8 cellular contexts compared by ENCODE assay signal in the genomic region with DNA sequence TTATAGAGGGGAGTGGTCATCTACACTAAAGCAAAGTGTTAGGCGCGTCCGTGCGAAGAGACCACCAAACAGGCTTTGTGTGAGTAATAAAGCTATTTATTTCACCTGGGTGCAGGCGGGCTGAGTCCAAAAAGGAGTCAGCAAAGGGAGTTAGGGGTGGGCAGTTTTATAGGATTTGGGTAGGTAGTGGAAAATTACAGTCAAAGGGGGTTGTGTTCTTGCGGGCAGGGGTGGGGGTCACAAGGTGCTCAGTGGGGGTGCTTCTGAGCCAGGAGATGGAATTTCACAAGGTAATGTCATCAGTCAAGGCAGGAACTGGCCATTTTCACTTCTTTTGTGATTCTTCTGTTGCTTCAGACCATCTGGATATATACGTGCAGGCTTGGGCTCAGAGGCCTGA. TPM values are rescaled to one million over a fixed set of nuclear protein-coding genes. Genes with fewer than 3 reads are reported as not detected.
DNase-seq lines count a peak whose midpoint lies in the region; ATAC-seq, FAIRE-seq and TF ChIP-seq lines count a peak whose summit lies in the region.

No MANE protein-coding gene starts in this region.

- H3K27me3 Mint-ChIP-seq in activated T-cell treated with anti-CD3 and anti-CD28 coated beads, Interleukin-2, amount 50 U/mL, for 4 hours (ENCODE audit: low read depth), result no peaks in the 10 kb centered on the region

- CTCF ChIA-PET in HepG2 (lab: Yijun Ruan, JAX; ENCODE audit: low intra/inter-chr PET ratio, low total read pairs), result no interaction called here

- H3K4me3 ChIP-seq in adrenal gland (peak overlapping the region in 2 of 4 donors; percentile 72 to 100), HepG2 (replicated peaks in 1 of 3; ENCODE audit: insufficient read depth in 1 of 3, low read depth in 2 of 3, low read length in 3 of 3) (peak overlapping the region; percentile 82 to 93 (median 91)), tibial nerve (peak overlapping the region; percentile 88 to 96 (median 92))

- H3K36me3 ChIP-seq in adrenal gland (replicated peaks in 1 of 2) (peaks cover 0 to 42% of the 10 kb centered on the region in 2 donors), HepG2 (replicated peaks in 1 of 2; ENCODE audit: control insufficient read depth in 1 of 2, insufficient read depth in 2 of 2, low read length in 2 of 2) (peaks cover 0 to 31% of the 10 kb centered on the region in 2 experiments; a peak in 3 of 5 replicates), tibial nerve (peaks cover 5 to 44% (median 10%) of the 10 kb centered on the region in 3 donors)

- no TSS peak for BruUV-seq in HepG2 (replicated peaks; lab: Mats Ljungman, UMichigan)

- in situ Hi-C loops in HepG2 (cut with HindIII; ENCODE audit: extremely low pct_ligation_motif_present, low pct_unique_long_range_greater_than_20kb) (no loop called here), GM13976 (cut with MboI; ENCODE audit: low sequenced_read_pairs, unreplicated experiment) (no loop called here)

- H3K4me3 Mint-ChIP-seq in activated T-cell treated with anti-CD3 and anti-CD28 coated beads, Interleukin-2, amount 50 U/mL, for 4 hours, result peak overlapping the region; percentile 99

- H3K4me1 Mint-ChIP-seq in activated T-cell treated with anti-CD3 and anti-CD28 coated beads, Interleukin-2, amount 50 U/mL, for 4 hours (ENCODE audit: low read depth), result peaks cover 47% of the 10 kb centered on the region

- H3K27ac ChIP-seq in adrenal gland, result peak overlapping the region in 4 of 5 donors; percentile 91 to 98 (median 96)
- peak overlapping the region; percentile 86 for H3K27ac ChIP-seq in HepG2 (ENCODE audit: extremely low read length, insufficient read depth, low read length)
- H3K27ac ChIP-seq in tibial nerve, result peak overlapping the region in 2 of 4 donors; percentile 96 to 97

- no peak for TF ChIP-seq RAD21 in HepG2 (CRISPR knock-in tag; IDR thresholded peaks at IDR 0.05)

- TF ChIP-seq CTCF in adrenal gland (IDR thresholded peaks at IDR 0.05) (no peak), HepG2 (CRISPR knock-in tag; IDR thresholded peaks at IDR 0.05) (no peak), tibial nerve (IDR thresholded peaks at IDR 0.05) (no peak), GM13976 (IDR thresholded peaks at IDR 0.05; ENCODE audit: borderline replicate concordance, control extremely low read depth, extremely low read depth, insufficient read depth, missing control alignments) (no peak)

- TF ChIP-seq POLR2A in adrenal gland (IDR thresholded peaks at IDR 0.05), result peak in 1 of 2 donors; percentile 9
- no peak for TF ChIP-seq POLR2A in HepG2 (IDR thresholded peaks at IDR 0.05; ENCODE audit: insufficient read depth in 1 of 2, low read depth in 2 of 2, low read length in 2 of 2)
- TF ChIP-seq POLR2A in tibial nerve (IDR thresholded peaks at IDR 0.05), result no peak

- no peak for TF ChIP-seq EP300 in HepG2 (IDR thresholded peaks at IDR 0.05; ENCODE audit: low read depth in 2 of 2, low read length in 2 of 2)
- no peak for TF ChIP-seq EP300 in HepG2 (CRISPR knock-in tag; IDR thresholded peaks at IDR 0.05; ENCODE audit: borderline replicate concordance)
- TF ChIP-seq EP300 in tibial nerve (IDR thresholded peaks at IDR 0.05), result no peak

- H3K27me3 ChIP-seq in adrenal gland (no peaks in the 10 kb centered on the region), HepG2 (ENCODE audit: control insufficient read depth in 1 of 2, insufficient read depth in 2 of 2, low read length in 2 of 2) (no peaks in the 10 kb centered on the region; a peak in 1 of 5 replicates), tibial nerve (no peaks in the 10 kb centered on the region)

- H3K4me2 ChIP-seq in HepG2 (ENCODE audit: low read depth, low read length), result peak overlapping the region; percentile 72

- H2AFZ ChIP-seq in HepG2 (ENCODE audit: low read length), result no peak overlapping the region

- no peak for DNase-seq in activated T-cell treated with anti-CD3 and anti-CD28 coated beads, Interleukin-2, amount 50 U/mL, for 4 hours
- DNase-seq in activated T-cell treated with anti-CD3 and anti-CD28 coated beads, Interleukin-2, amount 50 U/mL, for 1 hour, result no peak
- no peak for DNase-seq in adrenal gland
- no peak for DNase-seq in HepG2 (ENCODE audit: low spot score)
- DNase-seq in tibial nerve (ENCODE audit: low spot score in 2 of 2), result no peak
- no peak for DNase-seq in GM13976 (ENCODE audit: low spot score)
- no peak for DNase-seq in AG20443 (ENCODE audit: low spot score)

- POLR2A ChIA-PET in HepG2 (lab: Yijun Ruan, JAX), result no interaction called here

- peaks cover 8% of the 10 kb centered on the region for H4K20me1 ChIP-seq in HepG2 (ENCODE audit: insufficient read depth, low read length)

- peak overlapping the region; percentile 98 for H3K9ac ChIP-seq in HepG2 (ENCODE audit: insufficient read depth, low read depth, low read length)

- intact Hi-C loops in adrenal gland (cut with DNase I), result loop anchor here in 1 of 2 donors (10.0 kb wide), 1 partner anchor 50 kb away; the partner anchor contains the start of genes CHP1 and EXD1
- intact Hi-C loops in HepG2 (cut with micrococcal nuclease; ENCODE audit: unreplicated experiment), result no loop called here

- ATAC-seq in activated T-cell treated with anti-CD3 and anti-CD28 coated beads, Interleukin-2, amount 50 U/mL, for 4 hours, result no peak
- ATAC-seq in HepG2, result no peak
- ATAC-seq in HG03135 (IDR thresholded peaks at IDR 0.05; ENCODE audit: unreplicated experiment), result no peak

- peaks cover 29% of the 10 kb centered on the region for H3K36me3 Mint-ChIP-seq in activated T-cell treated with anti-CD3 and anti-CD28 coated beads, Interleukin-2, amount 50 U/mL, for 4 hours (ENCODE audit: insufficient read depth)

- peaks cover 47% of the 10 kb centered on the region for H3K79me2 ChIP-seq in HepG2 (ENCODE audit: insufficient read depth, low read length)

- H3K9me3 ChIP-seq in adrenal gland (replicated peaks in 1 of 3) (no peaks in the 10 kb centered on the region), HepG2 (ENCODE audit: low read length) (no peaks in the 10 kb centered on the region), tibial nerve (no peaks in the 10 kb centered on the region)

- peaks cover 39 to 46% of the 10 kb centered on the region in 2 donors for H3K4me1 ChIP-seq in adrenal gland (replicated peaks in 1 of 2)
- peaks cover 63% of the 10 kb centered on the region for H3K4me1 ChIP-seq in HepG2 (ENCODE audit: insufficient read depth, low read length)
- peaks cover 0 to 37% (median 14%) of the 10 kb centered on the region in 4 donors for H3K4me1 ChIP-seq in tibial nerve

- no peak for FAIRE-seq in HepG2 (lab: Jason Lieb, UNC)

- H3K9me3 Mint-ChIP-seq in activated T-cell treated with anti-CD3 and anti-CD28 coated beads, Interleukin-2, amount 50 U/mL, for 4 hours, result no peaks in the 10 kb centered on the region

- WGBS in adrenal gland, 4 donors, result 31 to 46% (median 33%) methylated on average over 7 of the region's 7 CpGs
- WGBS in HepG2 (ENCODE audit: low lambda C conversion rate), result 14% methylated on average over 7 of the region's 7 CpGs
- 37 to 40% methylated on average over 7 of the region's 7 CpGs for WGBS in tibial nerve, 2 donors

RNA-seq across cellular contexts. Expression of gene OIP5, which starts 47.1 kb away (rescaled TPM):
- total RNA-seq in activated T-cell treated with anti-CD3 and anti-CD28 coated beads, Interleukin-2, amount 50 U/mL, for 4 hours, result 10 to 100 TPM in 1 of 3 donors, 1 to 10 TPM in 2; 8.5 to 10.2 (median 9.5) TPM
- total RNA-seq in adrenal gland, result 1 to 10 TPM in 7 of 8 donors, under 1 TPM in 1; 0.28 to 8.2 (median 2.7) TPM
- polyA plus RNA-seq in adrenal gland, result 1 to 10 TPM in 2 of 3 donors, under 1 TPM in 1; 0.57 to 1.9 (median 1.1) TPM
- 38.0 and 39.1 TPM in 2 replicates for total RNA-seq in HepG2 (2016; rRNA removed; fragmentation: Illumina TruSeq; extraction: Trizol)
- 8.0 and 10.0 TPM in 2 replicates for total RNA-seq in HepG2 (2016; cell fraction: cytosol; rRNA removed; fragmentation: Illumina TruSeq; extraction: Trizol; ENCODE audit: low read depth)
- total RNA-seq in HepG2 (2016; cell fraction: insoluble cytoplasmic fraction; rRNA removed; fragmentation: Illumina TruSeq; extraction: Trizol), result 38.9 and 40.8 TPM in 2 replicates
- 16.7 and 17.4 TPM in 2 replicates for total RNA-seq in HepG2 (2016; cell fraction: membrane; rRNA removed; fragmentation: Illumina TruSeq; extraction: Trizol)
- 15.8 and 16.7 TPM in 2 replicates for total RNA-seq in HepG2 (2016; cell fraction: nucleus; rRNA removed; fragmentation: Illumina TruSeq; extraction: Trizol)
- 5.5 and 10.7 TPM in 2 replicates for polyA plus RNA-seq in HepG2 (2011; rRNA removed)
- 6.3 and 12.4 TPM in 2 replicates for polyA plus RNA-seq in HepG2 (2011; cell fraction: cytosol; rRNA removed)
- 2.1 and 4.8 TPM in 2 replicates for polyA plus RNA-seq in HepG2 (2011; cell fraction: nucleus; rRNA removed)
- 3.6 and 9.4 TPM in 2 replicates for polyA plus RNA-seq in HepG2 (2012)
- 7.6 and 9.8 TPM in 2 replicates for polyA plus RNA-seq in HepG2 (2016; cell fraction: cytosol; fragmentation: Illumina TruSeq; extraction: Trizol; ENCODE audit: low read depth)
- polyA plus RNA-seq in HepG2 (2016; cell fraction: insoluble cytoplasmic fraction; fragmentation: Illumina TruSeq; extraction: Trizol; ENCODE audit: low read depth), result 32.4 and 36.3 TPM in 2 replicates
- 12.1 and 12.9 TPM in 2 replicates for polyA plus RNA-seq in HepG2 (2016; cell fraction: membrane; fragmentation: Illumina TruSeq; extraction: Trizol; ENCODE audit: low read depth)
- polyA plus RNA-seq in HepG2 (2016; cell fraction: nucleus; fragmentation: Illumina TruSeq; extraction: Trizol; ENCODE audit: insufficient read depth, low read depth), result 19.0 and 19.7 TPM in 2 replicates
- 6.3 and 25.7 TPM in 2 replicates for polyA minus RNA-seq in HepG2 (2011; rRNA and poly(A)+ RNA removed; ENCODE audit: low replicate concordance)
- polyA minus RNA-seq in HepG2 (2011; cell fraction: cytosol; rRNA and poly(A)+ RNA removed), result 3.9 and 7.8 TPM in 2 replicates
- 3.6 and 4.9 TPM in 2 replicates for polyA minus RNA-seq in HepG2 (2011; cell fraction: nucleus; rRNA and poly(A)+ RNA removed)
- total RNA-seq in tibial nerve, result 1 to 10 TPM in 3 of 4 donors, not detected in 1; 1.2 to 2.7 (median 1.7) TPM

RNA-seq across cellular contexts. Expression of gene NUSAP1, which starts 47.4 kb away (rescaled TPM):
- 10 to 100 TPM; 10.1 to 19.0 (median 18.5) TPM for total RNA-seq in activated T-cell treated with anti-CD3 and anti-CD28 coated beads, Interleukin-2, amount 50 U/mL, for 4 hours
- 10 to 100 TPM in 7 of 8 donors, 1 to 10 TPM in 1; 6.5 to 74.3 (median 27.7) TPM for total RNA-seq in adrenal gland
- polyA plus RNA-seq in adrenal gland, result 10 to 100 TPM; 12.8 to 19.5 (median 18.6) TPM
- 106 and 162 TPM in 2 replicates for total RNA-seq in HepG2 (2016; rRNA removed; fragmentation: Illumina TruSeq; extraction: Trizol)
- 19.7 and 25.0 TPM in 2 replicates for total RNA-seq in HepG2 (2016; cell fraction: cytosol; rRNA removed; fragmentation: Illumina TruSeq; extraction: Trizol; ENCODE audit: low read depth)
- total RNA-seq in HepG2 (2016; cell fraction: insoluble cytoplasmic fraction; rRNA removed; fragmentation: Illumina TruSeq; extraction: Trizol), result 118 and 174 TPM in 2 replicates
- 24.3 and 25.6 TPM in 2 replicates for total RNA-seq in HepG2 (2016; cell fraction: membrane; rRNA removed; fragmentation: Illumina TruSeq; extraction: Trizol)
- 99.9 and 110 TPM in 2 replicates for total RNA-seq in HepG2 (2016; cell fraction: nucleus; rRNA removed; fragmentation: Illumina TruSeq; extraction: Trizol)
- 38.6 and 59.5 TPM in 2 replicates for polyA plus RNA-seq in HepG2 (2011; rRNA removed)
- 24.1 and 33.2 TPM in 2 replicates for polyA plus RNA-seq in HepG2 (2011; cell fraction: cytosol; rRNA removed)
- polyA plus RNA-seq in HepG2 (2011; cell fraction: nucleus; rRNA removed), result 44.2 and 78.6 TPM in 2 replicates
- polyA plus RNA-seq in HepG2 (2012), result 24.1 and 45.2 TPM in 2 replicates
- polyA plus RNA-seq in HepG2 (2016; cell fraction: cytosol; fragmentation: Illumina TruSeq; extraction: Trizol; ENCODE audit: low read depth), result 4.8 and 5.5 TPM in 2 replicates
- polyA plus RNA-seq in HepG2 (2016; cell fraction: insoluble cytoplasmic fraction; fragmentation: Illumina TruSeq; extraction: Trizol; ENCODE audit: low read depth), result 145 and 155 TPM in 2 replicates
- 11.6 and 13.5 TPM in 2 replicates for polyA plus RNA-seq in HepG2 (2016; cell fraction: membrane; fragmentation: Illumina TruSeq; extraction: Trizol; ENCODE audit: low read depth)
- polyA plus RNA-seq in HepG2 (2016; cell fraction: nucleus; fragmentation: Illumina TruSeq; extraction: Trizol; ENCODE audit: insufficient read depth, low read depth), result 118 and 119 TPM in 2 replicates
- polyA minus RNA-seq in HepG2 (2011; rRNA and poly(A)+ RNA removed; ENCODE audit: low replicate concordance), result 33.6 and 331 TPM in 2 replicates
- 11.1 and 19.5 TPM in 2 replicates for polyA minus RNA-seq in HepG2 (2011; cell fraction: cytosol; rRNA and poly(A)+ RNA removed)
- 72.7 and 75.4 TPM in 2 replicates for polyA minus RNA-seq in HepG2 (2011; cell fraction: nucleus; rRNA and poly(A)+ RNA removed)
- total RNA-seq in tibial nerve, result 10 to 100 TPM in 1 of 4 donors, 1 to 10 TPM in 2, under 1 TPM in 1; 0.39 to 21.0 (median 2.5) TPM

RNA-seq across cellular contexts. Expression of gene CHP1, which starts 54.2 kb away (rescaled TPM):
- 10 to 100 TPM; 43.2 to 53.3 (median 46.7) TPM for total RNA-seq in activated T-cell treated with anti-CD3 and anti-CD28 coated beads, Interleukin-2, amount 50 U/mL, for 4 hours
- total RNA-seq in adrenal gland, result 100 to 1,000 TPM; 162 to 387 (median 187) TPM
- polyA plus RNA-seq in adrenal gland, result 100 to 1,000 TPM in 1 of 3 donors, 10 to 100 TPM in 2; 39.7 to 162 (median 40.5) TPM
- 76.4 and 111 TPM in 2 replicates for total RNA-seq in HepG2 (2016; rRNA removed; fragmentation: Illumina TruSeq; extraction: Trizol)
- total RNA-seq in HepG2 (2016; cell fraction: cytosol; rRNA removed; fragmentation: Illumina TruSeq; extraction: Trizol; ENCODE audit: low read depth), result 15.1 and 16.0 TPM in 2 replicates
- total RNA-seq in HepG2 (2016; cell fraction: insoluble cytoplasmic fraction; rRNA removed; fragmentation: Illumina TruSeq; extraction: Trizol), result 75.0 and 101 TPM in 2 replicates
- total RNA-seq in HepG2 (2016; cell fraction: membrane; rRNA removed; fragmentation: Illumina TruSeq; extraction: Trizol), result 70.4 and 71.1 TPM in 2 replicates
- total RNA-seq in HepG2 (2016; cell fraction: nucleus; rRNA removed; fragmentation: Illumina TruSeq; extraction: Trizol), result 31.5 and 40.8 TPM in 2 replicates
- polyA plus RNA-seq in HepG2 (2011; rRNA removed), result 43.4 and 49.6 TPM in 2 replicates
- polyA plus RNA-seq in HepG2 (2011; cell fraction: cytosol; rRNA removed), result 28.8 and 41.5 TPM in 2 replicates
- polyA plus RNA-seq in HepG2 (2011; cell fraction: nucleus; rRNA removed), result 7.9 and 12.2 TPM in 2 replicates
- 36.9 and 37.1 TPM in 2 replicates for polyA plus RNA-seq in HepG2 (2012)
- 12.6 and 13.2 TPM in 2 replicates for polyA plus RNA-seq in HepG2 (2016; cell fraction: cytosol; fragmentation: Illumina TruSeq; extraction: Trizol; ENCODE audit: low read depth)
- 98.0 and 106 TPM in 2 replicates for polyA plus RNA-seq in HepG2 (2016; cell fraction: insoluble cytoplasmic fraction; fragmentation: Illumina TruSeq; extraction: Trizol; ENCODE audit: low read depth)
- 44.2 and 48.2 TPM in 2 replicates for polyA plus RNA-seq in HepG2 (2016; cell fraction: membrane; fragmentation: Illumina TruSeq; extraction: Trizol; ENCODE audit: low read depth)
- polyA plus RNA-seq in HepG2 (2016; cell fraction: nucleus; fragmentation: Illumina TruSeq; extraction: Trizol; ENCODE audit: insufficient read depth, low read depth), result 52.2 and 55.5 TPM in 2 replicates
- polyA minus RNA-seq in HepG2 (2011; rRNA and poly(A)+ RNA removed; ENCODE audit: low replicate concordance), result 53.5 and 120 TPM in 2 replicates
- 49.6 and 77.6 TPM in 2 replicates for polyA minus RNA-seq in HepG2 (2011; cell fraction: cytosol; rRNA and poly(A)+ RNA removed)
- polyA minus RNA-seq in HepG2 (2011; cell fraction: nucleus; rRNA and poly(A)+ RNA removed), result 13.8 and 19.5 TPM in 2 replicates
- total RNA-seq in tibial nerve, result 100 to 1,000 TPM in 3 of 4 donors, 10 to 100 TPM in 1; 77.9 to 168 (median 132) TPM

RNA-seq across cellular contexts. Expression of gene EXD1, which starts 54.7 kb away (rescaled TPM):
- total RNA-seq in activated T-cell treated with anti-CD3 and anti-CD28 coated beads, Interleukin-2, amount 50 U/mL, for 4 hours, result not detected
- not detected for total RNA-seq in adrenal gland
- polyA plus RNA-seq in adrenal gland, result not detected
- total RNA-seq in HepG2 (2016; rRNA removed; fragmentation: Illumina TruSeq; extraction: Trizol), result not detected in 2 replicates
- total RNA-seq in HepG2 (2016; cell fraction: cytosol; rRNA removed; fragmentation: Illumina TruSeq; extraction: Trizol; ENCODE audit: low read depth), result not detected in 2 replicates
- total RNA-seq in HepG2 (2016; cell fraction: insoluble cytoplasmic fraction; rRNA removed; fragmentation: Illumina TruSeq; extraction: Trizol), result not detected in 2 replicates
- total RNA-seq in HepG2 (2016; cell fraction: membrane; rRNA removed; fragmentation: Illumina TruSeq; extraction: Trizol), result not detected in 2 replicates
- total RNA-seq in HepG2 (2016; cell fraction: nucleus; rRNA removed; fragmentation: Illumina TruSeq; extraction: Trizol), result not detected in 2 replicates
- polyA plus RNA-seq in HepG2 (2011; rRNA removed), result not detected in 2 replicates
- polyA plus RNA-seq in HepG2 (2011; cell fraction: cytosol; rRNA removed), result not detected in 2 replicates
- not detected in 2 replicates for polyA plus RNA-seq in HepG2 (2011; cell fraction: nucleus; rRNA removed)
- not detected in 2 replicates for polyA plus RNA-seq in HepG2 (2012)
- not detected in 2 replicates for polyA plus RNA-seq in HepG2 (2016; cell fraction: cytosol; fragmentation: Illumina TruSeq; extraction: Trizol; ENCODE audit: low read depth)
- polyA plus RNA-seq in HepG2 (2016; cell fraction: insoluble cytoplasmic fraction; fragmentation: Illumina TruSeq; extraction: Trizol; ENCODE audit: low read depth), result not detected in 2 replicates
- not detected in 2 replicates for polyA plus RNA-seq in HepG2 (2016; cell fraction: membrane; fragmentation: Illumina TruSeq; extraction: Trizol; ENCODE audit: low read depth)
- polyA plus RNA-seq in HepG2 (2016; cell fraction: nucleus; fragmentation: Illumina TruSeq; extraction: Trizol; ENCODE audit: insufficient read depth, low read depth), result not detected in 2 replicates
- 1.2 TPM in 1 of 2 replicates, not detected in the other for polyA minus RNA-seq in HepG2 (2011; rRNA and poly(A)+ RNA removed; ENCODE audit: low replicate concordance)
- polyA minus RNA-seq in HepG2 (2011; cell fraction: cytosol; rRNA and poly(A)+ RNA removed), result not detected in 2 replicates
- not detected in 2 replicates for polyA minus RNA-seq in HepG2 (2011; cell fraction: nucleus; rRNA and poly(A)+ RNA removed)
- total RNA-seq in tibial nerve, result not detected
